8 cellular contexts compared by ENCODE assay signal in the genomic region with DNA sequence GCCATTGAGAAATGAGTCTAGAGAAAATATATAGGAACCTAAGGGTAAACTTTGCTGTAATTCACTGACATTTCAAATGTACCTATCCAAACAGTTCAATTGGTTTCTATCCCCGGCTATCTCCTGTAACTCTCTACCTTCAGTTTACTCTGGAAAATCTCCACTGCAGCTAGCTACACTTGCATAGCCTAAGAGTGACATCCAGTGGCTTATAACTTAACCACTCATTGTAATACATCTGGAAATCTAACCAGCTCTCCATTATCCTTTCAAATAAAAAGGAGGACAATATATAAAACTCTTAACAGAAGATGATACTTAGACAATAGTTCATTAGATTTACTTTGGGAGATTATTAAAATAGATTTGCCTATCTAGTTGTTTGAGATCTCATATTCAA. TPM values are rescaled to one million over a fixed set of nuclear protein-coding genes. Genes with fewer than 3 reads are reported as not detected.
DNase-seq lines count a peak whose midpoint lies in the region; ATAC-seq lines count a peak whose summit lies in the region.
"Had no signal": no experiment of that assay in that cellular context is flagged by ENCODE, and none has a peak within 500 bp of the region (broad histone marks: within the 10 kb centered on the region; RNA-seq: fewer than 3 reads in every experiment).

No MANE protein-coding gene starts in this region.

- WGBS in GM23248 (ENCODE audit: low coverage in 1 of 2, low lambda C conversion rate in 2 of 2, missing lambda C conversion rate in 2 of 2), 2 experiments: 25 to 28% methylated on average over 1 of the region's 1 CpG

- in situ Hi-C loops in GM23248 (cut with MboI): no loop called here

- H3F3A ChIP-seq in GM23248 (ENCODE audit: insufficient read depth): peaks cover 17% of the 10 kb centered on the region

- no peaks in the 10 kb centered on the region for H4K20me1 ChIP-seq in GM23248 (ENCODE audit: insufficient read depth)

- H3K9me3 ChIP-seq in GM23248 (ENCODE audit: low read depth): no peaks in the 10 kb centered on the region
- H3K9me3 ChIP-seq: SJCRH30 had no signal

- H3K27me3 ChIP-seq in GM23248 (replicated peaks; ENCODE audit: insufficient read depth): no peaks in the 10 kb centered on the region

- H3K27ac ChIP-seq in GM23248: no peak overlapping the region
- H3K27ac ChIP-seq: SJCRH30 had no signal

- peak overlapping the region; percentile 49 for H3K9ac ChIP-seq in GM23248

- H3K4me2 ChIP-seq in GM23248 (ENCODE audit: unreplicated experiment): peak overlapping the region; percentile 21

- DNase-seq in GM23248 (peak; percentile 87), OCI-M1 (lab: John Stamatoyannopoulos, UW) (peak; percentile 38), fibroblast of peridontal ligament (ENCODE audit: extremely low read depth) (peak; percentile 82), pulmonary artery endothelial cell (ENCODE audit: low read depth, low spot score) (peak; percentile 11), COR-L47 (lab: John Stamatoyannopoulos, UW) (no peak), NCI-H2227 (lab: John Stamatoyannopoulos, UW; ENCODE audit: unreplicated experiment) (no peak)

- H3K36me3 ChIP-seq in GM23248 (ENCODE audit: low read depth): no peaks in the 10 kb centered on the region
- H3K36me3 ChIP-seq: SJCRH30 had no signal

- ATAC-seq in HG02870 (IDR thresholded peaks at IDR 0.05; ENCODE audit: unreplicated experiment): no peak

- H3K4me3 ChIP-seq in GM23248: no peak overlapping the region
- H3K4me3 ChIP-seq: SJCRH30 had no signal

- H3K4me1 ChIP-seq in GM23248 (ENCODE audit: insufficient read depth): peaks cover 49% of the 10 kb centered on the region
- H3K4me1 ChIP-seq: SJCRH30 had no signal

- H3K9me2 ChIP-seq in GM23248 (ENCODE audit: insufficient read depth): no peaks in the 10 kb centered on the region

- peak overlapping the region; percentile 51; the same call in 1 of the 2 replicates for H2AFZ ChIP-seq in GM23248

- H3K79me2 ChIP-seq in GM23248 (ENCODE audit: insufficient read depth): no peaks in the 10 kb centered on the region

RNA-seq across cellular contexts. Expression of a gene that starts 35.3 kb away (rescaled TPM):
- 123 and 215 TPM in 2 replicates for total RNA-seq in GM23248 (2014; rRNA removed; shearing (Covaris generic))
- polyA plus RNA-seq in GM23248 (2016; fragmentation: Nextera tagmentation; extraction: Ambion mirVana): 177 TPM in 2 replicates
- 18.5 and 34.1 TPM in 2 replicates for total RNA-seq in pulmonary artery endothelial cell

Comparison
In these comparisons a context has a peak if more than half of its experiments do, and no peak if none do; other contexts are left out.
1. DNase-seq: peak in GM23248 (single experiment), OCI-M1 (single experiment), fibroblast of peridontal ligament (single experiment) and pulmonary artery endothelial cell (single experiment); none in COR-L47 (single experiment) and NCI-H2227 (single experiment).